25 cellular contexts compared by ENCODE assay signal in genomic region chr5:60888359-60889061, GRCh38. TPM values are rescaled to one million over a fixed set of nuclear protein-coding genes. Genes with fewer than 3 reads are reported as not detected.
DNase-seq lines count a peak whose midpoint lies in the region; ATAC-seq lines count a peak whose summit lies in the region.
"Had no signal": no experiment of that assay in that cellular context is flagged by ENCODE, and none has a peak within 500 bp of the region (broad histone marks: within the 10 kb centered on the region; RNA-seq: fewer than 3 reads in every experiment).

No MANE protein-coding gene starts in this region.

- DNase-seq in stimulated activated naive CD8-positive, alpha-beta T cell treated with anti-CD3 and anti-CD28 coated beads, Interleukin-15, Interleukin-2, amounts not matched to agents 100 U/mL and 50 U/mL, for 24 hours, result no peak
- DNase-seq in NCI-H524 treated with DMSO at 0.1 percent for 48 hours (lab: John Stamatoyannopoulos, UW) (no peak), COLO829 (ENCODE audit: low spot score) (no peak), dermis blood vessel endothelial cell (no peak)
- DNase-seq: activated CD4-positive, alpha-beta T cell treated with anti-CD3 and anti-CD28 coated beads for 4 hours; activated gamma-delta T cell; activated naive CD8-positive, alpha-beta T cell treated with anti-CD3 and anti-CD28 coated beads, Interleukin-2, amount 10 ng/mL, durations not matched to agents 7 days and 5 days; DMS79 treated with DMSO at 0.1 percent for 48 hours; effector CD8-positive, alpha-beta T cell; GDM1; immature natural killer cell; left colon; mammary epithelial cell; NCI-H1092; NCI-H1694; NCI-H748 treated with DMSO at 0.1 percent for 48 hours; Peyer's patch; SHP77 treated with DMSO at 0.1 percent for 48 hours; stimulated activated CD4-positive, alpha-beta T cell treated with anti-CD3 and anti-CD28 coated beads, Interleukin-4, amount 100 ng/mL, for 1 hour; substantia nigra had no signal

- ATAC-seq in GM18907 (IDR thresholded peaks at IDR 0.05; ENCODE audit: unreplicated experiment) (peak; percentile 88), GM21825 (IDR thresholded peaks at IDR 0.05; ENCODE audit: unreplicated experiment) (peak; percentile 60), HG03354 (IDR thresholded peaks at IDR 0.05; ENCODE audit: poor library complexity, severe bottlenecking, unreplicated experiment) (peak; percentile 79)
- peak; percentile 55 for ATAC-seq in stimulated activated naive CD8-positive, alpha-beta T cell treated with anti-CD3 and anti-CD28 coated beads, Interleukin-15, Interleukin-2, amounts not matched to agents 100 U/mL and 50 U/mL, for 24 hours
- ATAC-seq: K562, left colon had no signal

RNA-seq across cellular contexts. Expression of gene ELOVL7, which starts 44.4 kb away (rescaled TPM):
- total RNA-seq in dermis blood vessel endothelial cell, result 0.09 and 2.2 TPM in 2 replicates
- total RNA-seq: glomerular endothelial cell had no signal

RNA-seq across cellular contexts. Expression of gene ERCC8, which starts 56.4 kb away (rescaled TPM):
- 23.3 and 23.9 TPM in 2 replicates for total RNA-seq in dermis blood vessel endothelial cell

RNA-seq across cellular contexts. Expression of gene NDUFAF2, which starts 56.5 kb away (rescaled TPM):
- 18.1 and 19.2 TPM in 2 replicates for total RNA-seq in dermis blood vessel endothelial cell
